Comparison of ENCODE assay signal across 16 cellular contexts in genomic region chr13:38384171-38384570, GRCh38. TPM values are rescaled to one million over a fixed set of nuclear protein-coding genes. Genes with fewer than 3 reads are reported as not detected.
DNase-seq lines count a peak whose midpoint lies in the region; ATAC-seq, FAIRE-seq and TF ChIP-seq lines count a peak whose summit lies in the region.
"Had no signal": no experiment of that assay in that cellular context is flagged by ENCODE, and none has a peak within 500 bp of the region (broad histone marks: within the 10 kb centered on the region; RNA-seq: fewer than 3 reads in every experiment).

No MANE protein-coding gene starts in this region.

- TF ChIP-seq CTCF in D721Med (IDR thresholded peaks at IDR 0.05; ENCODE audit: insufficient read depth, missing control alignments) (no peak), breast epithelium (IDR thresholded peaks at IDR 0.05) (no peak)

- FAIRE-seq in islet of Langerhans (lab: Jason Lieb, UNC): peak; percentile 90
- FAIRE-seq in D721Med (lab: Jason Lieb, UNC): no peak
- FAIRE-seq: A549, HepG2 had no signal

- no peak overlapping the region for H2AFZ ChIP-seq in GM23248

- H4K20me1 ChIP-seq in GM23248 (ENCODE audit: insufficient read depth): no peaks in the 10 kb centered on the region
- H4K20me1 ChIP-seq: BLaER1 treated with 17β-estradiol and CSF1 and Interleukin-3, amounts not matched to agents 10 nM and 100 nM had no signal

- 7 to 10% methylated on average over 3 of the region's 3 CpGs for WGBS in GM23248 (ENCODE audit: low coverage in 1 of 2, low lambda C conversion rate in 2 of 2, missing lambda C conversion rate in 2 of 2), 2 experiments

- peaks cover 36% of the 10 kb centered on the region for H3K4me1 ChIP-seq in GM23248 (ENCODE audit: insufficient read depth)
- no peaks in the 10 kb centered on the region for H3K4me1 ChIP-seq in breast epithelium
- H3K4me1 ChIP-seq: A549; BLaER1 treated with 17β-estradiol and CSF1 and Interleukin-3, amounts not matched to agents 10 nM and 100 nM had no signal

- H3K4me3 ChIP-seq in GM23248 (no peak overlapping the region), breast epithelium (no peak overlapping the region)
- H3K4me3 ChIP-seq: A549; BLaER1 treated with 17β-estradiol and CSF1 and Interleukin-3, amounts not matched to agents 10 nM and 100 nM; GM23338 had no signal

- ATAC-seq in GM18907 (IDR thresholded peaks at IDR 0.05; ENCODE audit: unreplicated experiment): no peak
- ATAC-seq: A549, GM23338, HepG2 had no signal

- TF ChIP-seq POLR2A in breast epithelium (IDR thresholded peaks at IDR 0.05): no peak

- H3K27ac ChIP-seq in GM23248 (no peak overlapping the region), breast epithelium (no peak overlapping the region)
- H3K27ac ChIP-seq: A549; BLaER1 treated with 17β-estradiol and CSF1 and Interleukin-3, amounts not matched to agents 10 nM and 100 nM had no signal

- H3K9ac ChIP-seq in GM23248: no peak overlapping the region
- H3K9ac ChIP-seq: BLaER1 treated with 17β-estradiol and CSF1 and Interleukin-3, amounts not matched to agents 10 nM and 100 nM had no signal

- no peaks in the 10 kb centered on the region; the same call in 1 of the 2 replicates for H3K9me2 ChIP-seq in GM23248 (ENCODE audit: insufficient read depth)

- H3K36me3 ChIP-seq in GM23248 (ENCODE audit: low read depth) (no peaks in the 10 kb centered on the region), breast epithelium (no peaks in the 10 kb centered on the region)
- H3K36me3 ChIP-seq: BLaER1 treated with 17β-estradiol and CSF1 and Interleukin-3, amounts not matched to agents 10 nM and 100 nM had no signal

- H3K4me2 ChIP-seq in GM23248 (ENCODE audit: unreplicated experiment): peak overlapping the region; percentile 38
- H3K4me2 ChIP-seq: A549; BLaER1 treated with 17β-estradiol and CSF1 and Interleukin-3, amounts not matched to agents 10 nM and 100 nM; GM23338 had no signal

- in situ Hi-C loops in GM23248 (cut with MboI): no loop called here

- H3K79me2 ChIP-seq in GM23248 (ENCODE audit: insufficient read depth): no peaks in the 10 kb centered on the region

- no peaks in the 10 kb centered on the region for H3K9me3 ChIP-seq in GM23248 (ENCODE audit: low read depth)
- no peaks in the 10 kb centered on the region for H3K9me3 ChIP-seq in breast epithelium
- H3K9me3 ChIP-seq: A549; BLaER1 treated with 17β-estradiol and CSF1 and Interleukin-3, amounts not matched to agents 10 nM and 100 nM had no signal

- intact Hi-C loops in breast epithelium (cut with DNase I; ENCODE audit: low total_unique reads): no loop called here

- peak; percentile 37 for DNase-seq in GM23248
- DNase-seq in dedifferentiated amniotic fluid mesenchymal stem cell (ENCODE audit: extremely low spot score): peak; percentile 40
- no peak for DNase-seq in D721Med (ENCODE audit: insufficient read length, low spot score)
- no peak for DNase-seq in breast epithelium (ENCODE audit: low spot score in 2 of 2)
- DNase-seq: AML-193; Calu3; CD4-positive, alpha-beta T cell; DND-41; GF-D8; H7 had no signal

- H3K27me3 ChIP-seq in GM23248 (replicated peaks; ENCODE audit: insufficient read depth) (no peaks in the 10 kb centered on the region), breast epithelium (no peaks in the 10 kb centered on the region)
- H3K27me3 ChIP-seq: BLaER1 treated with 17β-estradiol and CSF1 and Interleukin-3, amounts not matched to agents 10 nM and 100 nM had no signal

- H3F3A ChIP-seq in GM23248 (ENCODE audit: insufficient read depth): peaks cover 17% of the 10 kb centered on the region

RNA-seq across cellular contexts. Expression of gene UFM1, which starts 34.5 kb away (rescaled TPM):
- 125 and 131 TPM in 2 replicates for total RNA-seq in GM23248 (2014; rRNA removed; shearing (Covaris generic))
- 125 and 130 TPM in 2 replicates for polyA plus RNA-seq in GM23248 (2016; fragmentation: Nextera tagmentation; extraction: Ambion mirVana)
- 10 to 100 TPM; 52.2 to 80.1 (median 58.7) TPM for total RNA-seq in breast epithelium

Comparison
In these comparisons a context has a peak if more than half of its experiments do, and no peak if none do; other contexts are left out.
1. DNase-seq: peak in GM23248 (single experiment) and dedifferentiated amniotic fluid mesenchymal stem cell (single experiment); none in D721Med (single experiment) and breast epithelium (0 of 2).